In genomic region chr22:32985899-32986772, GRCh38 we compare ENCODE assay signal across 8 cellular contexts.
DNase-seq lines count a peak whose midpoint lies in the region; ATAC-seq and TF ChIP-seq lines count a peak whose summit lies in the region.

No MANE protein-coding gene starts in this region.

- ATAC-seq in GM18517 (IDR thresholded peaks at IDR 0.05; ENCODE audit: unreplicated experiment): no peak
- ATAC-seq in GM21367 (IDR thresholded peaks at IDR 0.05; ENCODE audit: unreplicated experiment): no peak

- no peak for TF ChIP-seq POLR2A in spleen (IDR thresholded peaks at IDR 0.05)

- in situ Hi-C loops in G401 (cut with HindIII; ENCODE audit: low sequenced_read_pairs): no loop called here
- in situ Hi-C loops in T47D (cut with HindIII; ENCODE audit: low pct_unique_long_range_greater_than_20kb, low sequenced_read_pairs): no loop called here

- H3K27me3 ChIP-seq in spleen (replicated peaks in 1 of 7): no peaks in the 10 kb centered on the region

- no peak overlapping the region for H3K27ac ChIP-seq in spleen

- no peaks in the 10 kb centered on the region for H3K36me3 ChIP-seq in spleen

- no peaks in the 10 kb centered on the region for H3K9me3 ChIP-seq in spleen

- intact Hi-C loops in spleen (cut with DNase I; ENCODE audit: low total_unique reads): loop anchor here (10.0 kb wide), 1 partner anchor 61 kb away; no protein-coding TSS in a partner anchor

- H3K4me1 ChIP-seq in spleen: peaks cover 0 to 11% (median 8%) of the 10 kb centered on the region in 6 donors

- peak; percentile 52 to 87 (median 76) for TF ChIP-seq CTCF in spleen (IDR thresholded peaks at IDR 0.05 in 8 of 11, conservative IDR thresholded peaks at IDR 0.05 in 3 of 11)

- H3K4me3 ChIP-seq in spleen: no peak overlapping the region

- WGBS in spleen, 5 donors: 43 to 50% (median 46%) methylated on average over 9 to 16 of the region's 16 CpGs

- peak; percentile 70 for DNase-seq in G401 (ENCODE audit: low spot score)
- peak; percentile 50 for DNase-seq in LoVo (ENCODE audit: low spot score)
- peak; percentile 1 for DNase-seq in SKM-1 treated with dmso at 0.1 percent for 144 hours (lab: John Stamatoyannopoulos, UW; ENCODE audit: unreplicated experiment)
- peak; percentile 14 to 73 for DNase-seq in T47D (ENCODE audit: low read depth in 1 of 2, low spot score in 1 of 2)
- DNase-seq in iPS-NIHi7 (ENCODE audit: extremely low spot score): peak; percentile 89
- no peak for DNase-seq in spleen
